ENCODE assay signal across 8 cellular contexts in genomic region chr11:75565221-75565814, GRCh38. TPM values are rescaled to one million over a fixed set of nuclear protein-coding genes. Genes with fewer than 3 reads are reported as not detected.
DNase-seq lines count a peak whose midpoint lies in the region; ATAC-seq and TF ChIP-seq lines count a peak whose summit lies in the region.

No MANE protein-coding gene starts in this region.

- TF ChIP-seq CTCF in endothelial cell (IDR thresholded peaks at IDR 0.05; ENCODE audit: unreplicated experiment): no peak

- no peaks in the 10 kb centered on the region for H3K9me3 Mint-ChIP-seq in endothelial cell (ENCODE audit: unreplicated experiment)

- H3K27ac Mint-ChIP-seq in endothelial cell (ENCODE audit: unreplicated experiment): peak overlapping the region; percentile 99

- no peak for ATAC-seq in GM18502 (IDR thresholded peaks at IDR 0.05; ENCODE audit: poor library complexity, unreplicated experiment)

- H3K4me3 Mint-ChIP-seq in endothelial cell (ENCODE audit: unreplicated experiment): peak overlapping the region; percentile 79

- in situ Hi-C loops in ACHN (cut with HindIII; ENCODE audit: low pct_ligation_motif_present, low pct_unique_long_range_greater_than_20kb, low sequenced_read_pairs): no loop called here

- H3K27me3 Mint-ChIP-seq in endothelial cell (ENCODE audit: unreplicated experiment): peaks cover 17% of the 10 kb centered on the region

- peak; percentile 71 for DNase-seq in ACHN
- DNase-seq in M059J (ENCODE audit: low read depth): peak; percentile 93
- DNase-seq in endothelial cell (ENCODE audit: low spot score): no peak
- DNase-seq in mucosa of gallbladder (ENCODE audit: low spot score): peak; percentile 76
- DNase-seq in SHP77 treated with DMSO at 0.1 percent for 48 hours (lab: John Stamatoyannopoulos, UW): no peak
- DNase-seq in LoVo (ENCODE audit: low spot score): no peak
- no peak for DNase-seq in NCI-H2029 treated with DMSO at 0.1 percent for 48 hours (lab: John Stamatoyannopoulos, UW)

- peaks cover 21% of the 10 kb centered on the region for H3K36me3 Mint-ChIP-seq in endothelial cell (ENCODE audit: low read depth, unreplicated experiment)

- H3K4me1 Mint-ChIP-seq in endothelial cell (ENCODE audit: unreplicated experiment): peaks cover 55% of the 10 kb centered on the region

RNA-seq across cellular contexts. Expression of gene SERPINH1, which starts 3.3 kb away (rescaled TPM):
- total RNA-seq in M059J (2014; rRNA removed; shearing (Covaris generic)): 369 and 512 TPM in 2 replicates
- 449 TPM for total RNA-seq in endothelial cell (ENCODE audit: unreplicated experiment)
- 141 TPM for total RNA-seq in mucosa of gallbladder

RNA-seq across cellular contexts. Expression of gene GDPD5, which starts 39.6 kb away (rescaled TPM):
- total RNA-seq in M059J (2014; rRNA removed; shearing (Covaris generic)): 8.0 and 13.8 TPM in 2 replicates
- total RNA-seq in endothelial cell (ENCODE audit: unreplicated experiment): 674 TPM
- total RNA-seq in mucosa of gallbladder: 16.7 TPM

Comparison
In these comparisons a context has a peak if more than half of its experiments do, and no peak if none do; other contexts are left out.
1. DNase-seq: peak in ACHN (single experiment), M059J (single experiment) and mucosa of gallbladder (single experiment); none in endothelial cell (single experiment), SHP77 treated with DMSO at 0.1 percent for 48 hours (single experiment), LoVo (single experiment) and NCI-H2029 treated with DMSO at 0.1 percent for 48 hours (single experiment).
2. RNA of gene GDPD5, which starts 39.6 kb away (total RNA-seq): 674 TPM in endothelial cell (single experiment); 16.7 TPM in mucosa of gallbladder (single experiment) and 8.0 to 13.8 TPM in M059J; every median in the first group is over 10 times any median in the second.